ENCODE assay signal across 10 cellular contexts in the genomic region with DNA sequence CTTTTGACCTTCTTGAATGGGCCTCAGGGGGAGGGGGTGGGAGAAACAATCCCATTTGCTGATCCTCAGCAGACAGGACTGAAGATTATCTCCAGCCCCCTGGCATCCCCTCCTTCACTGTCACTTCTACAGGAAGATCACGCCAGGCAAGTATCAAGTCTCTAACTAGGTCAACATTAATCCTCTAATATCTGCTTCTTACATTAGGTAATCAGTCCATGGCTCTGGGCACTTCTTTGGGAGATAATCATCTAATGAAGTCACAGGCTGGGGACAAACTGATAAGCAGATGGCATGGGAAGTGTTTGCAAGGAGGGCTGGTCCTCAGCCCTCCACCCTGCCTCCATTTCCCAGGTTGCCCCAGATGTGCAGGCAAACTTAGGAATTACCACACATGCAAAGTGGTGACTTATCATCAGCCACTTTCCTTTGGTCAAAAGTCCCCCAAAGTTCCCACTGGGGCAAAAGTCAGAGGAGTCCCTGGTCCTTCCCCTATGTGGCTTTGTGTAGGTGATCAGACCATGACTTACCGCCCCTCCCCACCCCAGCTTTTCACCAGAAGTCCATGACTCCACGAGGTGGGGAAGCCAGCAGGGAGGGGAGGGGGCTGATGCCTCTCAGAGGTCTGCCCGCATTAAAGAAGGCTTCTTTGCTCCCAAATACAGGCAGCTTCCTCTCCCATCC. TPM values are rescaled to one million over a fixed set of nuclear protein-coding genes. Genes with fewer than 3 reads are reported as not detected.
A peak's percentile ranks its signal among the peaks of the same experiment; 100 is the strongest.
DNase-seq lines count a peak whose midpoint lies in the region; ATAC-seq and TF ChIP-seq lines count a peak whose summit lies in the region.
"Had no signal": no experiment of that assay in that cellular context is flagged by ENCODE, and none has a peak within 500 bp of the region (broad histone marks: within the 10 kb centered on the region; RNA-seq: fewer than 3 reads in every experiment).

No MANE protein-coding gene starts in this region.

- DNase-seq in activated CD4-positive, CD25-positive, alpha-beta regulatory T cell (lab: John Stamatoyannopoulos, UW), result no peak
- DNase-seq in ascending aorta (ENCODE audit: low spot score in 2 of 2), result no peak
- peak; percentile 74 for DNase-seq in stimulated activated CD8-positive, alpha-beta memory T cell treated with anti-CD3 and anti-CD28 coated beads, Interleukin-4, amount 100 ng/mL, for 48 hours
- DNase-seq in NK-92 (lab: John Stamatoyannopoulos, UW; ENCODE audit: unreplicated experiment), result no peak
- no peak for DNase-seq in dedifferentiated amniotic fluid mesenchymal stem cell (ENCODE audit: extremely low spot score)
- DNase-seq in colonic mucosa, result no peak
- DNase-seq: NCI-H510A treated with DMSO at 0.1 percent for 48 hours had no signal

- H3K27ac ChIP-seq in ascending aorta (peak overlapping the region; percentile 97 to 98), colonic mucosa (no peak overlapping the region)
- H3K27ac ChIP-seq: HL-60 had no signal

- intact Hi-C loops in ascending aorta (cut with DNase I) (no loop called here), colonic mucosa (cut with DNase I) (no loop called here)

- H3K9me3 ChIP-seq in ascending aorta (no peaks in the 10 kb centered on the region), colonic mucosa (no peaks in the 10 kb centered on the region)

- ATAC-seq in activated CD4-positive, CD25-positive, alpha-beta regulatory T cell treated with anti-CD3 and anti-CD28 coated beads, Interleukin-2, amount 50 U/mL, for 24 hours, result peak; percentile 10 to 13
- ATAC-seq in HG03432 (IDR thresholded peaks at IDR 0.05; ENCODE audit: unreplicated experiment), result peak; percentile 32

- H3K27me3 ChIP-seq in ascending aorta (no peaks in the 10 kb centered on the region), colonic mucosa (no peaks in the 10 kb centered on the region)

- H3K4me1 ChIP-seq in ascending aorta (peaks cover 31 to 74% of the 10 kb centered on the region in 2 donors), colonic mucosa (no peaks in the 10 kb centered on the region)

- H3K36me3 ChIP-seq in ascending aorta, result no peaks in the 10 kb centered on the region
- H3K36me3 ChIP-seq in colonic mucosa, result no peaks in the 10 kb centered on the region

- H3K9ac ChIP-seq in colonic mucosa (ENCODE audit: low read depth in 2 of 2, low read length in 2 of 2), result no peak overlapping the region

- no peak for TF ChIP-seq CTCF in ascending aorta (IDR thresholded peaks at IDR 0.05)
- TF ChIP-seq CTCF in colonic mucosa (IDR thresholded peaks at IDR 0.05), result no peak

- H3K4me3 ChIP-seq in ascending aorta, result no peak overlapping the region
- no peak overlapping the region for H3K4me3 ChIP-seq in colonic mucosa

RNA-seq across cellular contexts. Expression of a gene that starts 6.0 kb away (rescaled TPM):
- 16.7 TPM for total RNA-seq in ascending aorta
- 1 to 10 TPM; 1.5 to 3.1 TPM for total RNA-seq in colonic mucosa

RNA-seq across cellular contexts. Expression of a gene that starts 43.6 kb away (rescaled TPM):
- total RNA-seq in ascending aorta (33.0 TPM), colonic mucosa (10 to 100 TPM; 23.8 to 50.3 TPM)
